Comparison of ENCODE assay signal across 8 cellular contexts in genomic region chr7:155297517-155298287, GRCh38. TPM values are rescaled to one million over a fixed set of nuclear protein-coding genes. Genes with fewer than 3 reads are reported as not detected.
DNase-seq lines count a peak whose midpoint lies in the region; ATAC-seq and TF ChIP-seq lines count a peak whose summit lies in the region.

Gene INSIG1 (plus strand): TSS chr7:155297878. CDS start chr7:155298286, 408 bp downstream.

- peak; percentile 61 for ATAC-seq in HG02678 (IDR thresholded peaks at IDR 0.05; ENCODE audit: unreplicated experiment)

- peak within 1 kb of the TSS; percentile 85 for H3K4me3 ChIP-seq in GM12875 (ENCODE audit: low read depth, low read length)
- peak within 1 kb of the TSS; percentile 91 for H3K4me3 ChIP-seq in adipocyte (ENCODE audit: low read length)
- peak within 1 kb of the TSS; percentile 82 to 95 for H3K4me3 ChIP-seq in prostate gland

- H3K36me3 ChIP-seq in adipocyte (ENCODE audit: control insufficient read depth, insufficient read depth, low read length, severe bottlenecking): peaks cover 21% of the 10 kb centered on the region
- H3K36me3 ChIP-seq in prostate gland: no peaks in the 10 kb centered on the region

- no peak for TF ChIP-seq CTCF in GM12875 (IDR thresholded peaks at IDR 0.05; ENCODE audit: borderline replicate concordance, insufficient read depth, low read depth, low read length)
- TF ChIP-seq CTCF in prostate gland (IDR thresholded peaks at IDR 0.05): peak in 2 of 4 experiments; percentile 12 to 53

- peak; percentile 96 for TF ChIP-seq POLR2A in prostate gland (IDR thresholded peaks at IDR 0.05)

- intact Hi-C loops in cardiac septum (cut with DNase I): loop anchor here (1.0 to 5.0 kb wide), 3 partner anchors 40 to 295 kb away; partner anchors contain the start of gene PAXIP1
- intact Hi-C loops in prostate gland (cut with DNase I): loop anchor here (2.0 to 10.0 kb wide), 3 partner anchors 93 to 369 kb away; partner anchors contain the start of gene PAXIP1

- peak; percentile 89 for DNase-seq in NCI-H128 (lab: John Stamatoyannopoulos, UW; ENCODE audit: unreplicated experiment)
- DNase-seq in T follicular helper cell (ENCODE audit: low read depth): peak; percentile 83
- peak; percentile 97 for DNase-seq in adipocyte (ENCODE audit: low read depth)
- peak; percentile 96 for DNase-seq in cardiac septum (ENCODE audit: low spot score)
- DNase-seq in prostate gland (ENCODE audit: low spot score): peak; percentile 94
- DNase-seq in ureter (ENCODE audit: low spot score): peak; percentile 93

- H3K27ac ChIP-seq in prostate gland: peak within 1 kb of the TSS; percentile 93 to 97

- peaks cover 23% of the 10 kb centered on the region for H3K4me1 ChIP-seq in adipocyte (ENCODE audit: control insufficient read depth, insufficient read depth, low read length)
- H3K4me1 ChIP-seq in prostate gland (replicated peaks): peaks cover 6% of the 10 kb centered on the region

- peak within 1 kb of the TSS; percentile 96 for H3K9ac ChIP-seq in adipocyte (ENCODE audit: low read length)

- 0% methylated on average over 29 of the region's 111 CpGs for WGBS in prostate gland

- H3K27me3 ChIP-seq in adipocyte (replicated peaks; ENCODE audit: control insufficient read depth, insufficient read depth, low read length): no peaks in the 10 kb centered on the region
- no peaks in the 10 kb centered on the region for H3K27me3 ChIP-seq in prostate gland (replicated peaks; ENCODE audit: insufficient read depth)

- H3K9me3 ChIP-seq in adipocyte (ENCODE audit: control insufficient read depth, low read length) (no peaks in the 10 kb centered on the region), prostate gland (no peaks in the 10 kb centered on the region)

RNA-seq across cellular contexts. Expression of gene INSIG1, which starts in this region (rescaled TPM):
- 15.2 TPM for total RNA-seq in cardiac septum
- 100 to 1,000 TPM in 1 of 2 donors, 10 to 100 TPM in 1; 60.5 to 112 TPM for total RNA-seq in prostate gland
- total RNA-seq in ureter: 41.6 TPM

Comparison
In these comparisons a context has a peak if more than half of its experiments do, and no peak if none do; other contexts are left out.
1. Peak in every context shown above with its lines: DNase-seq, ATAC-seq, H3K4me3 ChIP-seq and H3K27ac ChIP-seq.